Comparison of ENCODE assay signal across 39 cellular contexts in the genomic region with DNA sequence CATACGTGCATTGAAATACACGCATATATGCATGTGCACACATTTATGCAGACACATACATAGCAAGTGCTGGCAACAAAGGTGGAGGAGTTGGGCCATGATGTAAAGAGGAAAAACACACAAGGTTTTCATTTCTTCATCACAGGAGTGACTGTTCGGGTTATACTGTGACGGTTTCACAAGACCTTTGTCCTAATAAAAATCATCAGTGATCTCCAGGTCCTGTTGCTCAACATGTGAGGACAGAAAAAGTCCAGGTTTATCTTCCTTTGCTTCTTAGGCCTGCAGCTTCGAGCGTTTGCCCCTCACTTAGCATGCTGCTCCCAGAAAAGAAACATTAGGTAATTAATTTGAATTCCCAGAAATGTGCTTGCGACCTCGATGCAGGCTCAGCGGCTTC.
"Had no signal": no experiment of that assay in that cellular context is flagged by ENCODE, and none has a peak within 500 bp of the region (broad histone marks: within the 10 kb centered on the region; RNA-seq: fewer than 3 reads in every experiment).

No MANE protein-coding gene starts in this region.

- H3K36me3 Mint-ChIP-seq: activated CD4-positive, alpha-beta memory T cell treated with anti-CD3 and anti-CD28 coated beads for 36 hours; activated naive CD4-positive, alpha-beta T cell treated with anti-CD3 and anti-CD28 coated beads, Interleukin-2, amount 10 ng/mL, durations not matched to agents 7 days and 5 days; activated naive CD4-positive, alpha-beta T cell treated with anti-CD3 and anti-CD28 coated beads, Interleukin-2, amount 50 U/mL, for 24 hours; activated naive CD8-positive, alpha-beta T cell; activated naive CD8-positive, alpha-beta T cell treated with anti-CD3 and anti-CD28 coated beads, Interleukin-2, amount 10 ng/mL, durations not matched to agents 7 days and 5 days; brain had no signal

- H3K27me3 ChIP-seq: ascending aorta had no signal

- H3K4me1 Mint-ChIP-seq: activated B cell treated with CpG ODN at 0.5 μM for 24 hours; activated CD4-positive, alpha-beta T cell treated with anti-CD3 and anti-CD28 coated beads, Interleukin-2, amount 10 ng/mL, durations not matched to agents 24 days and 14 days; activated naive CD4-positive, alpha-beta T cell treated with anti-CD3 and anti-CD28 coated beads, Interleukin-2, amount 10 ng/mL, durations not matched to agents 7 days and 5 days; activated naive CD4-positive, alpha-beta T cell treated with anti-CD3 and anti-CD28 coated beads, Interleukin-2, amount 50 U/mL, for 24 hours; activated naive CD8-positive, alpha-beta T cell treated with anti-CD3 and anti-CD28 coated beads, Interleukin-2, amount 10 ng/mL, durations not matched to agents 7 days and 5 days; activated naive CD8-positive, alpha-beta T cell treated with anti-CD3 and anti-CD28 coated beads, Interleukin-2, amount 50 U/mL, for 24 hours; activated T-helper 17 cell treated with anti-CD3 and anti-CD28 coated beads, Interleukin-2, amount 50 U/mL, for 72 hours; brain; central memory CD8-positive, alpha-beta T cell had no signal

- ATAC-seq: activated CD8-positive, alpha-beta T cell treated with anti-CD3 and anti-CD28 coated beads for 36 hours; activated naive CD8-positive, alpha-beta T cell treated with anti-CD3 and anti-CD28 coated beads, Interleukin-2, amount 50 U/mL, for 24 hours; activated T-cell treated with anti-CD3 and anti-CD28 coated beads, Interleukin-2, amount 50 U/mL, for 4 hours; activated T-cell treated with anti-CD3 and anti-CD28 coated beads, Interleukin-2, amount 50 U/mL, for 72 hours; activated T-helper 17 cell treated with anti-CD3 and anti-CD28 coated beads, Interleukin-2, amount 50 U/mL, for 72 hours had no signal

- H3K9me3 Mint-ChIP-seq: activated CD4-positive, alpha-beta memory T cell treated with anti-CD3 and anti-CD28 coated beads for 36 hours; activated CD4-positive, alpha-beta T cell treated with anti-CD3 and anti-CD28 coated beads, Interleukin-2, amount 10 ng/mL, durations not matched to agents 24 days and 14 days; activated CD8-positive, alpha-beta T cell treated with anti-CD3 and anti-CD28 coated beads for 36 hours; activated naive CD4-positive, alpha-beta T cell treated with anti-CD3 and anti-CD28 coated beads, Interleukin-2, amount 10 ng/mL, durations not matched to agents 7 days and 5 days; activated naive CD4-positive, alpha-beta T cell treated with anti-CD3 and anti-CD28 coated beads, Interleukin-2, amount 50 U/mL, for 24 hours; activated naive CD8-positive, alpha-beta T cell treated with anti-CD3 and anti-CD28 coated beads, Interleukin-2, amount 10 ng/mL, durations not matched to agents 7 days and 5 days; activated T-helper 1 cell treated with anti-CD3 and anti-CD28 coated beads, Interleukin-12 subunit alpha, Interleukin-12 subunit beta, Interleukin-2, Interleukin-4 antibody, amounts not matched to agents 30 ng/mL and 10 ng/mL and 1 ng/mL, durations not matched to agents 14 hours and 24 hours and 36 hours; activated T-helper 17 cell treated with anti-CD3 and anti-CD28 coated beads, Interleukin-2, amount 50 U/mL, for 72 hours; central memory CD8-positive, alpha-beta T cell; T-helper 1 cell treated with Interleukin-12 subunit alpha and Interleukin-12 subunit beta and Interleukin-4 antibody, amounts not matched to agents 30 μg/mL and 1 μg/mL, for 36 hours; T-helper 2 cell treated with Interferon-gamma antibody and Interleukin-4, amounts not matched to agents 5 μg/mL and 100 μg/mL, for 36 hours had no signal

- H3K4me1 ChIP-seq: ascending aorta had no signal

- H3K27me3 Mint-ChIP-seq: activated B cell treated with CpG ODN at 0.5 μM for 24 hours; activated CD4-positive, alpha-beta T cell treated with anti-CD3 and anti-CD28 coated beads, Interleukin-2, amount 10 ng/mL, durations not matched to agents 24 days and 14 days; activated CD8-positive, alpha-beta T cell treated with anti-CD3 and anti-CD28 coated beads for 36 hours; activated naive CD4-positive, alpha-beta T cell treated with anti-CD3 and anti-CD28 coated beads, Interleukin-2, amount 10 ng/mL, durations not matched to agents 7 days and 5 days; activated naive CD8-positive, alpha-beta T cell treated with anti-CD3 and anti-CD28 coated beads, Interleukin-2, amount 10 ng/mL, durations not matched to agents 7 days and 5 days had no signal

- H3K4me3 ChIP-seq: ascending aorta, cardiac muscle cell had no signal

- H3K36me3 ChIP-seq: ascending aorta, cardiac muscle cell had no signal

- H3K27ac ChIP-seq: ascending aorta, cardiac muscle cell, VCaP had no signal

- FAIRE-seq: bronchial epithelial cell, TTC549 had no signal

- H3K4me3 Mint-ChIP-seq: activated B cell treated with CpG ODN at 0.5 μM for 24 hours; activated CD4-positive, alpha-beta memory T cell treated with anti-CD3 and anti-CD28 coated beads for 36 hours; activated CD4-positive, alpha-beta T cell treated with anti-CD3 and anti-CD28 coated beads, Interleukin-2, amount 10 ng/mL, durations not matched to agents 24 days and 14 days; activated CD8-positive, alpha-beta T cell treated with anti-CD3 and anti-CD28 coated beads for 36 hours; activated naive CD4-positive, alpha-beta T cell treated with anti-CD3 and anti-CD28 coated beads, Interleukin-2, amount 10 ng/mL, durations not matched to agents 7 days and 5 days; activated naive CD4-positive, alpha-beta T cell treated with anti-CD3 and anti-CD28 coated beads, Interleukin-2, amount 50 U/mL, for 24 hours; activated naive CD8-positive, alpha-beta T cell; activated naive CD8-positive, alpha-beta T cell treated with anti-CD3 and anti-CD28 coated beads, Interleukin-2, amount 10 ng/mL, durations not matched to agents 7 days and 5 days; activated naive CD8-positive, alpha-beta T cell treated with anti-CD3 and anti-CD28 coated beads, Interleukin-2, amount 50 U/mL, for 24 hours; activated T-cell treated with anti-CD3 and anti-CD28 coated beads, Interleukin-2, amount 50 U/mL, for 4 hours; activated T-cell treated with anti-CD3 and anti-CD28 coated beads, Interleukin-2, amount 50 U/mL, for 72 hours; activated T-helper 1 cell treated with anti-CD3 and anti-CD28 coated beads, Interleukin-12 subunit alpha, Interleukin-12 subunit beta, Interleukin-2, Interleukin-4 antibody, amounts not matched to agents 30 ng/mL and 10 ng/mL and 1 ng/mL, durations not matched to agents 14 hours and 24 hours and 36 hours; activated T-helper 17 cell treated with anti-CD3 and anti-CD28 coated beads, Interleukin-2, amount 50 U/mL, for 72 hours; brain; central memory CD8-positive, alpha-beta T cell; T-helper 1 cell treated with Interleukin-12 subunit alpha and Interleukin-12 subunit beta and Interleukin-4 antibody, amounts not matched to agents 30 μg/mL and 1 μg/mL, for 36 hours; T-helper 2 cell treated with Interferon-gamma antibody and Interleukin-4, amounts not matched to agents 5 μg/mL and 100 μg/mL, for 36 hours had no signal

- H3K27ac Mint-ChIP-seq: activated B cell treated with CpG ODN at 0.5 μM for 24 hours; activated CD4-positive, alpha-beta memory T cell treated with anti-CD3 and anti-CD28 coated beads for 36 hours; activated CD4-positive, alpha-beta T cell treated with anti-CD3 and anti-CD28 coated beads, Interleukin-2, amount 10 ng/mL, durations not matched to agents 24 days and 14 days; activated CD8-positive, alpha-beta T cell treated with anti-CD3 and anti-CD28 coated beads for 36 hours; activated naive CD4-positive, alpha-beta T cell treated with anti-CD3 and anti-CD28 coated beads, Interleukin-2, amount 10 ng/mL, durations not matched to agents 7 days and 5 days; activated naive CD4-positive, alpha-beta T cell treated with anti-CD3 and anti-CD28 coated beads, Interleukin-2, amount 50 U/mL, for 24 hours; activated naive CD8-positive, alpha-beta T cell; activated naive CD8-positive, alpha-beta T cell treated with anti-CD3 and anti-CD28 coated beads, Interleukin-2, amount 10 ng/mL, durations not matched to agents 7 days and 5 days; activated naive CD8-positive, alpha-beta T cell treated with anti-CD3 and anti-CD28 coated beads, Interleukin-2, amount 50 U/mL, for 24 hours; activated T-cell treated with anti-CD3 and anti-CD28 coated beads, Interleukin-2, amount 50 U/mL, for 72 hours; activated T-helper 1 cell treated with anti-CD3 and anti-CD28 coated beads, Interleukin-12 subunit alpha, Interleukin-12 subunit beta, Interleukin-2, Interleukin-4 antibody, amounts not matched to agents 30 ng/mL and 10 ng/mL and 1 ng/mL, durations not matched to agents 14 hours and 24 hours and 36 hours; activated T-helper 17 cell treated with anti-CD3 and anti-CD28 coated beads, Interleukin-2, amount 50 U/mL, for 72 hours; brain; T-helper 1 cell treated with Interleukin-12 subunit alpha and Interleukin-12 subunit beta and Interleukin-4 antibody, amounts not matched to agents 30 μg/mL and 1 μg/mL, for 36 hours; T-helper 2 cell treated with Interferon-gamma antibody and Interleukin-4, amounts not matched to agents 5 μg/mL and 100 μg/mL, for 36 hours had no signal

- DNase-seq: activated B cell treated with CpG ODN at 0.5 μM for 24 hours; activated CD4-positive, alpha-beta memory T cell treated with anti-CD3 and anti-CD28 coated beads for 36 hours; activated CD4-positive, alpha-beta T cell treated with anti-CD3 and anti-CD28 coated beads for 4 hours; activated CD4-positive, alpha-beta T cell treated with anti-CD3 and anti-CD28 coated beads, Interleukin-2, amount 10 ng/mL, durations not matched to agents 24 days and 14 days; activated CD4-positive, alpha-beta T cell treated with anti-CD3 and anti-CD28 coated beads, Interleukin-2, amount 50 U/mL, for 1 hour; activated CD4-positive, alpha-beta T cell treated with anti-CD3 and anti-CD28 coated beads, Interleukin-2, amount 50 U/mL, for 4 hours; activated CD4-positive, CD25-positive, alpha-beta regulatory T cell treated with anti-CD3 and anti-CD28 coated beads, Interleukin-2, amount 50 U/mL, for 72 hours; activated CD8-positive, alpha-beta memory T cell treated with anti-CD3 and anti-CD28 coated beads, Interleukin-2, amount 50 U/mL, for 4 hours; activated CD8-positive, alpha-beta T cell treated with anti-CD3 and anti-CD28 coated beads for 36 hours; activated effector memory CD4-positive, alpha-beta T cell treated with Interleukin-2 at 50 U/mL for 16 hours; activated gamma-delta T cell; activated naive CD4-positive, alpha-beta T cell treated with anti-CD3 and anti-CD28 coated beads, Interleukin-2, amount 10 ng/mL, durations not matched to agents 7 days and 5 days; activated naive CD4-positive, alpha-beta T cell treated with Interleukin-2 at 50 U/mL for 16 hours; activated naive CD8-positive, alpha-beta T cell treated with anti-CD3 and anti-CD28 coated beads, Interleukin-2, amount 10 ng/mL, durations not matched to agents 7 days and 5 days; activated naive CD8-positive, alpha-beta T cell treated with anti-CD3 and anti-CD28 coated beads, Interleukin-2, amount 50 U/mL, for 24 hours; activated T-cell treated with anti-CD3 and anti-CD28 coated beads for 4 hours; activated T-cell treated with anti-CD3 and anti-CD28 coated beads, Interleukin-2, amount 50 U/mL, for 1 hour; activated T-cell treated with anti-CD3 and anti-CD28 coated beads, Interleukin-2, amount 50 U/mL, for 4 hours; activated T-cell treated with anti-CD3 and anti-CD28 coated beads, Interleukin-2, amount 50 U/mL, for 72 hours; amygdala; anterior cingulate cortex; caudate nucleus; cerebellar nuclear complex; T-helper 1 cell; T-helper 2 cell; T-helper 9 cell had no signal

- H3K9me3 ChIP-seq: ascending aorta had no signal
